Comparison of ENCODE assay signal across 20 cellular contexts in the genomic region with DNA sequence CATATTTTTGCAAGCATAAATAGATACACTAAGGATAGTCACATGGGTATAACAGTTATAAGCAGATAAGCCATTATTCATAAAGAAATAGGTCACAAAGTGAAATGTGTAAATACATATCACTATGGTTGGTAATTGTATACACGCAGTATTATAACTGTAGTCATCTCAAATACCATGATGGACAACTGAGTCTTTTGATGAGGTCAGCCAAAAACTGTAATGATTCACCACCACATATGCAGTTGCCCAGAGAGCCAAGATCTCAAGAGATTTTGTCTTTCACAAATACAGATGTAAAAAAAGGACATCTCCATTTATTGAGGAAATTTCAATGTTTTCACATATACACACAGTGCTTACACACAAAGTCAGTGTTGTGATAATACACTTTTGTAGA. TPM values are rescaled to one million over a fixed set of nuclear protein-coding genes. Genes with fewer than 3 reads are reported as not detected.
DNase-seq lines count a peak whose midpoint lies in the region; ATAC-seq, FAIRE-seq and TF ChIP-seq lines count a peak whose summit lies in the region.
"Had no signal": no experiment of that assay in that cellular context is flagged by ENCODE, and none has a peak within 500 bp of the region (broad histone marks: within the 10 kb centered on the region; RNA-seq: fewer than 3 reads in every experiment).

No MANE protein-coding gene starts in this region.

- no peak for ATAC-seq in Right ventricle myocardium superior (ENCODE audit: poor library complexity)
- ATAC-seq: left lung; naive thymus-derived CD8-positive, alpha-beta T cell; right cardiac atrium had no signal

- TF ChIP-seq CTCF in AG10803 (conservative IDR thresholded peaks at IDR 0.05; ENCODE audit: low read length), result no peak
- TF ChIP-seq CTCF in fibroblast of mammary gland (conservative IDR thresholded peaks at IDR 0.05; ENCODE audit: control insufficient read depth, insufficient read depth, low read depth, low read length), result no peak
- no peak for TF ChIP-seq CTCF in prostate gland (IDR thresholded peaks at IDR 0.05)

- H3K27me3 ChIP-seq in prostate gland (replicated peaks; ENCODE audit: insufficient read depth), result no peaks in the 10 kb centered on the region
- H3K27me3 ChIP-seq: BLaER1, left lung had no signal

- no peaks in the 10 kb centered on the region for H3K36me3 ChIP-seq in prostate gland

- DNase-seq in AG10803 (ENCODE audit: low read depth) (peak; percentile 34), GM12892 (ENCODE audit: insufficient read length) (no peak), RPMI7951 (ENCODE audit: low read depth) (peak; percentile 18), fibroblast of mammary gland (ENCODE audit: low read depth) (peak; percentile 87), Right ventricle myocardium superior (no peak), G401 (ENCODE audit: low spot score) (no peak), NOMO-1 treated with dmso at 0.1 percent for 144 hours (lab: John Stamatoyannopoulos, UW; ENCODE audit: unreplicated experiment) (no peak), prostate gland (ENCODE audit: low spot score) (no peak)
- DNase-seq: activated CD8-positive, alpha-beta memory T cell treated with anti-CD3 and anti-CD28 coated beads, Interleukin-2, amount 50 U/mL, for 4 hours; aorta; DMS79 treated with DMSO at 0.1 percent for 48 hours; effector memory CD8-positive, alpha-beta T cell; KG1; left lung; naive thymus-derived CD8-positive, alpha-beta T cell; NCI-H1694; NCI-H774; right cardiac atrium; SHP77 treated with DMSO at 0.1 percent for 48 hours had no signal

- no peaks in the 10 kb centered on the region for H3K9me3 ChIP-seq in prostate gland
- H3K9me3 ChIP-seq: BLaER1, left lung had no signal

- WGBS in prostate gland, result 95% methylated on average over 1 of the region's 1 CpG

- no peaks in the 10 kb centered on the region for H3K4me1 ChIP-seq in prostate gland (replicated peaks)
- H3K4me1 ChIP-seq: BLaER1, left lung had no signal

- no peak overlapping the region for H3K27ac ChIP-seq in prostate gland
- H3K27ac ChIP-seq: BLaER1, left lung had no signal

- peak; percentile 86 for FAIRE-seq in GM12892 (lab: Jason Lieb, UNC)

- H3K4me3 ChIP-seq in AG10803 (ENCODE audit: low read length) (no peak overlapping the region), fibroblast of mammary gland (ENCODE audit: control insufficient read depth, low read depth, low read length) (no peak overlapping the region), prostate gland (no peak overlapping the region)
- H3K4me3 ChIP-seq: BLaER1, left lung had no signal

- intact Hi-C loops in Right ventricle myocardium superior (cut with DNase I) (no loop called here), prostate gland (cut with DNase I) (no loop called here)

- no peak for TF ChIP-seq POLR2A in GM12892 (IDR thresholded peaks at IDR 0.05; ENCODE audit: low read depth, low read length)
- TF ChIP-seq POLR2A in prostate gland (IDR thresholded peaks at IDR 0.05), result no peak

- in situ Hi-C loops in G401 (cut with HindIII; ENCODE audit: low sequenced_read_pairs), result no loop called here

RNA-seq across cellular contexts. Expression of a gene that starts 28.3 kb away (rescaled TPM):
- polyA plus RNA-seq in GM12892 (2012; ENCODE audit: missing spikeins), result 32.4 TPM
- 13.3 and 26.8 TPM in 2 replicates for total RNA-seq in RPMI7951 (2014; rRNA removed; shearing (Covaris generic))
- total RNA-seq in Right ventricle myocardium superior, result 29.4 TPM
- total RNA-seq in G401 (2014; rRNA removed; shearing (Covaris generic)), result 6.9 and 13.5 TPM in 2 replicates
- 10 to 100 TPM; 28.0 to 49.0 TPM for total RNA-seq in prostate gland

Comparison
In these comparisons a context has a peak if more than half of its experiments do, and no peak if none do; other contexts are left out.
1. DNase-seq: peak in AG10803 (single experiment), RPMI7951 (single experiment) and fibroblast of mammary gland (single experiment); none in GM12892 (single experiment), Right ventricle myocardium superior (single experiment), G401 (single experiment), NOMO-1 treated with dmso at 0.1 percent for 144 hours (single experiment) and prostate gland (single experiment).